In the genomic region with DNA sequence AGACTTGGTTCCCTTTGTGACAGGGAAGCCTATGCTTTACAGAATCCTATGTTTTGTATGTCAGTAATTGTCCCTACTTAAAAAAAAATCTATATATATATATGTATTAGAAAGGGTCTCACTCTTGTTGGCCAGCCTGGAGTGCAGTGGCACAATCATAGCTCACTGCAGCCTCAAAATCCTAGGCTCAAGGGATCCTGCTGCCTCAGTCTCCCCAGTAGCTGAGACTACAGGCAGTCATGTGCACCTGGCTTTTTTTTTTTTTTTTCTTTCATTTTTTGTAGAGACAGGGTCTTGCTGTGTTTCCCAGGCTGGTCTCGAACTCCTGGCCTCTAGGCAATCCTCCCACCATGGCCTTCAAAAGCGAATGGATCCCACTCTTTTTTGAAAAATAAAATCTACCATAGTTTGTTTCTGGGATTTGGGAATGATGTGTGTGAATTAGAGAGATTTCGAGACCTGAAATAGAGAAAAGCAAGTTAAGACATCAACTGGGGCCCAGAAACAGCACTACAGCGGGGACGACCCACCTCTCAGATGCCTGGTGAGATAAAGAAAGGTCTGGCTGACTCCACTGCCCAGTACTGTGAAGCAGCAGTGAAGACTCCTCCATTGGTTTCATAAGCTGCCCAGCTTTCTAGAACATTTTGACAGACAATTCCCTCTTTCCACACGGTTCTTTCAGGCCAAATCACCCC, we compare ENCODE assay signal across 8 cellular contexts. TPM values are rescaled to one million over a fixed set of nuclear protein-coding genes. Genes with fewer than 3 reads are reported as not detected.
A peak's percentile ranks its signal among the peaks of the same experiment; 100 is the strongest.
DNase-seq lines count a peak whose midpoint lies in the region; ATAC-seq, FAIRE-seq and TF ChIP-seq lines count a peak whose summit lies in the region.

No MANE protein-coding gene starts in this region.

- CTCF ChIA-PET in activated CD8-positive, alpha-beta T cell treated with anti-CD3 and anti-CD28 coated beads, Interleukin-2, amount 10 ng/mL, durations not matched to agents 7 days and 5 days (lab: Charles Lee): interaction anchor here (0.6 to 14.1 kb wide), 7 partner anchors 10 to 83 kb away, joined by 3 to 538 read pairs (median 5); a partner anchor contains a TSS

- H3K4me1 Mint-ChIP-seq in activated CD8-positive, alpha-beta T cell treated with anti-CD3 and anti-CD28 coated beads, Interleukin-2, amount 10 ng/mL, durations not matched to agents 7 days and 5 days (ENCODE audit: low read depth): peaks cover 60% of the 10 kb centered on the region
- peaks cover 64% of the 10 kb centered on the region for H3K4me1 Mint-ChIP-seq in stimulated activated memory B cell treated with anti-CD40 and anti-IgM and Interleukin-4, amounts not matched to agents 10 μg/mL and 1 μg/mL and 100 μg/mL, for 72 hours

- intact Hi-C loops in right cardiac atrium (cut with DNase I): loop anchor here in 1 of 4 donors (5.0 kb wide), 1 partner anchor 77 kb away; a partner anchor contains a TSS

- no peak for ATAC-seq in activated CD8-positive, alpha-beta T cell treated with anti-CD3 and anti-CD28 coated beads, Interleukin-2, amount 10 ng/mL, durations not matched to agents 7 days and 5 days
- ATAC-seq in right cardiac atrium: no peak
- ATAC-seq in stimulated activated memory B cell treated with anti-CD40 and anti-IgM and Interleukin-4, amounts not matched to agents 10 μg/mL and 1 μg/mL and 100 μg/mL, for 72 hours: no peak
- no peak for ATAC-seq in GM21786 (IDR thresholded peaks at IDR 0.05; ENCODE audit: unreplicated experiment)

- peaks cover 33% of the 10 kb centered on the region for H3K36me3 Mint-ChIP-seq in activated CD8-positive, alpha-beta T cell treated with anti-CD3 and anti-CD28 coated beads, Interleukin-2, amount 10 ng/mL, durations not matched to agents 7 days and 5 days (ENCODE audit: low read depth)
- peaks cover 34% of the 10 kb centered on the region for H3K36me3 Mint-ChIP-seq in stimulated activated memory B cell treated with anti-CD40 and anti-IgM and Interleukin-4, amounts not matched to agents 10 μg/mL and 1 μg/mL and 100 μg/mL, for 72 hours

- no peaks in the 10 kb centered on the region for H3K36me3 ChIP-seq in HUES48 (ENCODE audit: control insufficient read depth, insufficient read depth, low read length)

- H3K27me3 ChIP-seq in HUES48 (ENCODE audit: control insufficient read depth, insufficient read depth, low read length): no peaks in the 10 kb centered on the region
- H3K27me3 ChIP-seq in right cardiac atrium (ENCODE audit: control insufficient read depth, insufficient read depth): no peaks in the 10 kb centered on the region

- H3K9ac ChIP-seq in HUES48 (ENCODE audit: low read depth, low read length): no peak overlapping the region

- no peaks in the 10 kb centered on the region for H3K9me3 Mint-ChIP-seq in activated CD8-positive, alpha-beta T cell treated with anti-CD3 and anti-CD28 coated beads, Interleukin-2, amount 10 ng/mL, durations not matched to agents 7 days and 5 days (ENCODE audit: insufficient read depth)
- no peaks in the 10 kb centered on the region for H3K9me3 Mint-ChIP-seq in stimulated activated memory B cell treated with anti-CD40 and anti-IgM and Interleukin-4, amounts not matched to agents 10 μg/mL and 1 μg/mL and 100 μg/mL, for 72 hours

- peaks cover 2% of the 10 kb centered on the region for H3K27me3 Mint-ChIP-seq in activated CD8-positive, alpha-beta T cell treated with anti-CD3 and anti-CD28 coated beads, Interleukin-2, amount 10 ng/mL, durations not matched to agents 7 days and 5 days (ENCODE audit: low read depth)
- no peaks in the 10 kb centered on the region for H3K27me3 Mint-ChIP-seq in stimulated activated memory B cell treated with anti-CD40 and anti-IgM and Interleukin-4, amounts not matched to agents 10 μg/mL and 1 μg/mL and 100 μg/mL, for 72 hours

- H3K4me3 Mint-ChIP-seq in activated CD8-positive, alpha-beta T cell treated with anti-CD3 and anti-CD28 coated beads, Interleukin-2, amount 10 ng/mL, durations not matched to agents 7 days and 5 days: peak overlapping the region; percentile 87
- H3K4me3 Mint-ChIP-seq in stimulated activated memory B cell treated with anti-CD40 and anti-IgM and Interleukin-4, amounts not matched to agents 10 μg/mL and 1 μg/mL and 100 μg/mL, for 72 hours: peak overlapping the region; percentile 100

- peak overlapping the region; percentile 100 for H3K27ac Mint-ChIP-seq in activated CD8-positive, alpha-beta T cell treated with anti-CD3 and anti-CD28 coated beads, Interleukin-2, amount 10 ng/mL, durations not matched to agents 7 days and 5 days
- H3K27ac Mint-ChIP-seq in stimulated activated memory B cell treated with anti-CD40 and anti-IgM and Interleukin-4, amounts not matched to agents 10 μg/mL and 1 μg/mL and 100 μg/mL, for 72 hours: peak overlapping the region; percentile 96

- H3K4me1 ChIP-seq in HUES48 (ENCODE audit: control insufficient read depth, insufficient read depth, low read length) (peaks cover 82% of the 10 kb centered on the region), right cardiac atrium (ENCODE audit: control insufficient read depth, insufficient read depth, low read length) (peaks cover 14% of the 10 kb centered on the region)

- POLR2A ChIA-PET in activated CD8-positive, alpha-beta T cell treated with anti-CD3 and anti-CD28 coated beads, Interleukin-2, amount 10 ng/mL, durations not matched to agents 7 days and 5 days (lab: Charles Lee): interaction anchor here (0.6 to 19.6 kb wide), 20 partner anchors 8 to 562 kb away, joined by 3 to 4167 read pairs (median 4); a partner anchor contains a TSS

- WGBS in right cardiac atrium: 42% methylated on average over 6 of the region's 6 CpGs

- H3K4me3 ChIP-seq in HUES48 (ENCODE audit: low read depth, low read length) (no peak overlapping the region), right cardiac atrium (ENCODE audit: low read length) (no peak overlapping the region)

- H3K27ac ChIP-seq in HUES48 (ENCODE audit: low read depth, low read length) (peak overlapping the region; percentile 98), right cardiac atrium (ENCODE audit: low read length) (peak overlapping the region; percentile 95)

- TF ChIP-seq CTCF in D721Med (IDR thresholded peaks at IDR 0.05; ENCODE audit: insufficient read depth, missing control alignments): no peak

- FAIRE-seq in D721Med (lab: Jason Lieb, UNC): no peak

- H3K9me3 ChIP-seq in HUES48 (ENCODE audit: control insufficient read depth, insufficient read depth, low read length): no peaks in the 10 kb centered on the region
- no peaks in the 10 kb centered on the region for H3K9me3 ChIP-seq in right cardiac atrium (ENCODE audit: control insufficient read depth, low read length)

- DNase-seq in activated CD8-positive, alpha-beta T cell treated with anti-CD3 and anti-CD28 coated beads, Interleukin-2, amount 10 ng/mL, durations not matched to agents 7 days and 5 days: no peak
- DNase-seq in right cardiac atrium (peak in 2 of 3 donors; percentile 9 to 26), D721Med (ENCODE audit: insufficient read length, low spot score) (no peak), dedifferentiated amniotic fluid mesenchymal stem cell (ENCODE audit: extremely low spot score) (no peak), NCI-H82 (lab: John Stamatoyannopoulos, UW) (no peak)

RNA-seq across cellular contexts. Expression of a gene that starts 1.9 kb away (rescaled TPM):
- 100 to 1,000 TPM; 212 to 254 TPM for total RNA-seq in activated CD8-positive, alpha-beta T cell treated with anti-CD3 and anti-CD28 coated beads, Interleukin-2, amount 10 ng/mL, durations not matched to agents 7 days and 5 days
- total RNA-seq in right cardiac atrium: 100 to 1,000 TPM; 346 to 441 (median 427) TPM
- 441 TPM for polyA plus RNA-seq in right cardiac atrium

RNA-seq across cellular contexts. Expression of a gene that starts 34.2 kb away (rescaled TPM):
- total RNA-seq in activated CD8-positive, alpha-beta T cell treated with anti-CD3 and anti-CD28 coated beads, Interleukin-2, amount 10 ng/mL, durations not matched to agents 7 days and 5 days: 10 to 100 TPM; 51.0 to 54.7 TPM
- 10 to 100 TPM; 12.2 to 16.1 (median 12.9) TPM for total RNA-seq in right cardiac atrium
- 9.3 TPM for polyA plus RNA-seq in right cardiac atrium

RNA-seq across cellular contexts. Expression of a gene that starts 38.2 kb away (rescaled TPM):
- 10 to 100 TPM; 24.5 to 28.2 TPM for total RNA-seq in activated CD8-positive, alpha-beta T cell treated with anti-CD3 and anti-CD28 coated beads, Interleukin-2, amount 10 ng/mL, durations not matched to agents 7 days and 5 days
- total RNA-seq in right cardiac atrium: 1 to 10 TPM; 6.1 to 7.7 (median 7.4) TPM
- 5.5 TPM for polyA plus RNA-seq in right cardiac atrium

Comparison
In these comparisons a context has a peak if more than half of its experiments do, and no peak if none do; other contexts are left out.
1. DNase-seq: peak in right cardiac atrium (2 of 3); none in activated CD8-positive, alpha-beta T cell treated with anti-CD3 and anti-CD28 coated beads, Interleukin-2, amount 10 ng/mL, durations not matched to agents 7 days and 5 days (single experiment), D721Med (single experiment), dedifferentiated amniotic fluid mesenchymal stem cell (single experiment) and NCI-H82 (single experiment).